In the genomic region with DNA sequence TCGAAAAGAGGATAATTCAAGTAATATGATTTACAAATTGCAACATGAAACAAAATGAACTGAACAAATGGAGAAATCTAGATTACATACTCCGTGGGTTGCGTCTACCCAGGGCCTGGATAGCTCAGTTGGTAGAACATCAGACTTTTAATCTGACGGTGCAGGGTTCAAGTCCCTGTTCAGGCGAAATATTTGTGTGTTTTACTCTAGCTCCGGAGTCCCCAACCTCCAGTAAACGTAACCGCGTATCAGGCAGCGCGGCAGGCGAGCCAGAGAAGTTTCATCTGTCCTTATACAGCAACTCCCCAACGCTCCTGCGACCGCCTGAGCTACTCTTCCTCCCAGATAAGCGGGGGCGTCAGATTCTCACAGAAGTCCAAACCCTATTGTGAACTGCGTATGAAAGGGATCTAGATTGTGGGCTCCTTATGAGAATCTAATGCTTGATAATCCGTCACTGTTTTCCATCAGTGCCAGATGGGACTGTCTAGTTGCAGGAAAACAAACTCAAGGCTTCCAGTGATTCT, we compare ENCODE assay signal across 9 cellular contexts.
DNase-seq lines count a peak whose midpoint lies in the region; ATAC-seq and TF ChIP-seq lines count a peak whose summit lies in the region.
"Had no signal": no experiment of that assay in that cellular context is flagged by ENCODE, and none has a peak within 500 bp of the region (broad histone marks: within the 10 kb centered on the region; RNA-seq: fewer than 3 reads in every experiment).

No MANE protein-coding gene starts in this region.

- peak overlapping the region; percentile 67 for H3K4me3 Mint-ChIP-seq in Calu3 (ENCODE audit: low read depth, unreplicated experiment)
- H3K4me3 Mint-ChIP-seq: stimulated activated memory B cell treated with anti-CD40 and anti-IgM and Interleukin-4, amounts not matched to agents 10 μg/mL and 1 μg/mL and 100 μg/mL, for 72 hours had no signal

- H3K9me3 ChIP-seq in HUES6 (ENCODE audit: control insufficient read depth, insufficient read depth, low read depth, low read length) (peaks cover 8% of the 10 kb centered on the region; the same call in 1 of the 2 replicates), iPS-15b (ENCODE audit: control insufficient read depth, insufficient read depth, low read length) (no peaks in the 10 kb centered on the region), tibial nerve (peaks cover 0 to 29% (median 6%) of the 10 kb centered on the region in 4 donors)

- no peak for ATAC-seq in GM21786 (IDR thresholded peaks at IDR 0.05; ENCODE audit: unreplicated experiment)
- ATAC-seq: stimulated activated memory B cell treated with anti-CD40 and anti-IgM and Interleukin-4, amounts not matched to agents 10 μg/mL and 1 μg/mL and 100 μg/mL, for 72 hours had no signal

- peaks cover 12% of the 10 kb centered on the region for H3K4me1 Mint-ChIP-seq in Calu3 (ENCODE audit: low read depth, unreplicated experiment)
- H3K4me1 Mint-ChIP-seq: stimulated activated memory B cell treated with anti-CD40 and anti-IgM and Interleukin-4, amounts not matched to agents 10 μg/mL and 1 μg/mL and 100 μg/mL, for 72 hours had no signal

- H3K27ac ChIP-seq in HUES6 (ENCODE audit: low read depth, low read length) (no peak overlapping the region), tibial nerve (no peak overlapping the region)

- TF ChIP-seq POLR2A in tibial nerve (IDR thresholded peaks at IDR 0.05) = no peak

- H3K27ac Mint-ChIP-seq in Calu3 (ENCODE audit: unreplicated experiment) = peak overlapping the region; percentile 82
- H3K27ac Mint-ChIP-seq: stimulated activated memory B cell treated with anti-CD40 and anti-IgM and Interleukin-4, amounts not matched to agents 10 μg/mL and 1 μg/mL and 100 μg/mL, for 72 hours had no signal

- H3K27me3 Mint-ChIP-seq in Calu3 (ENCODE audit: unreplicated experiment) = no peaks in the 10 kb centered on the region

- WGBS in tibial nerve, 2 donors = 8 to 13% methylated on average over 19 of the region's 19 CpGs

- peak; percentile 87 for DNase-seq in Calu3
- DNase-seq in SW 1271 (lab: John Stamatoyannopoulos, UW) = peak; percentile 93 to 97
- DNase-seq in tibial nerve (ENCODE audit: low spot score in 2 of 2) = no peak
- DNase-seq in T-helper 9 cell = no peak
- DNase-seq in activated T-cell treated with anti-CD3 and anti-CD28 coated beads for 4 hours = no peak

- TF ChIP-seq CTCF in Calu3 (IDR thresholded peaks at IDR 0.05; ENCODE audit: unreplicated experiment) = no peak
- TF ChIP-seq CTCF in tibial nerve (IDR thresholded peaks at IDR 0.05) = no peak

- no peaks in the 10 kb centered on the region for H3K9me3 Mint-ChIP-seq in Calu3 (ENCODE audit: low read depth, unreplicated experiment)

- H3K27me3 ChIP-seq in HUES6 (ENCODE audit: control insufficient read depth, insufficient read depth, low read length) = peaks cover 38% of the 10 kb centered on the region; the same call in 1 of the 2 replicates
- peaks cover 51% of the 10 kb centered on the region for H3K27me3 ChIP-seq in iPS-15b (ENCODE audit: control insufficient read depth, insufficient read depth, low read length)
- H3K27me3 ChIP-seq in tibial nerve = peaks cover 0 to 14% of the 10 kb centered on the region in 2 donors

- peaks cover 10% of the 10 kb centered on the region for H3K36me3 Mint-ChIP-seq in Calu3 (ENCODE audit: insufficient read depth, unreplicated experiment)

- H3K9ac ChIP-seq in HUES6 (ENCODE audit: low read length) (peak overlapping the region; percentile 6), iPS-15b (ENCODE audit: low read depth, low read length) (no peak overlapping the region)

- CTCF ChIA-PET in Calu3 (lab: Charles Lee) = interaction anchor here (0.9 to 1.4 kb wide), 4 partner anchors 11 to 90 kb away, joined by 4 to 6 read pairs (median 4); no protein-coding TSS in a partner anchor

- H3K4me1 ChIP-seq in HUES6 (ENCODE audit: control insufficient read depth, insufficient read depth, low read length) (no peaks in the 10 kb centered on the region), iPS-15b (ENCODE audit: control insufficient read depth, insufficient read depth, low read length) (no peaks in the 10 kb centered on the region), tibial nerve (no peaks in the 10 kb centered on the region)

- TF ChIP-seq EP300 in tibial nerve (IDR thresholded peaks at IDR 0.05) = no peak

- TSS peak; percentile 100 for BruUV-seq in Calu3 (replicated peaks; lab: Mats Ljungman, UMichigan)

- H3K36me3 ChIP-seq in HUES6 (ENCODE audit: control insufficient read depth, insufficient read depth, low read length) = no peaks in the 10 kb centered on the region
- no peaks in the 10 kb centered on the region for H3K36me3 ChIP-seq in iPS-15b (ENCODE audit: control insufficient read depth, insufficient read depth, low read length)
- H3K36me3 ChIP-seq in tibial nerve = no peaks in the 10 kb centered on the region

- intact Hi-C loops in Calu3 (cut with micrococcal nuclease; ENCODE audit: unreplicated experiment) = loop anchor here (2.0 kb wide), 1 partner anchor 19 kb away; no protein-coding TSS in a partner anchor

- H3K4me3 ChIP-seq in HUES6 (ENCODE audit: low read depth, low read length) (peak overlapping the region; percentile 70), iPS-15b (ENCODE audit: low read depth, low read length) (peak overlapping the region; percentile 70), tibial nerve (no peak overlapping the region)

Comparison
In these comparisons a context has a peak if more than half of its experiments do, and no peak if none do; other contexts are left out.
1. DNase-seq: peak in Calu3 (single experiment) and SW 1271 (2 of 2); none in tibial nerve (0 of 2), T-helper 9 cell (single experiment) and activated T-cell treated with anti-CD3 and anti-CD28 coated beads for 4 hours (single experiment).
2. H3K4me3 ChIP-seq: peak in HUES6 (single experiment) and iPS-15b (single experiment); none in tibial nerve (0 of 4).